ENCODE assay signal across 9 cellular contexts in genomic region chr4:83334425-83335241, GRCh38. TPM values are rescaled to one million over a fixed set of nuclear protein-coding genes. Genes with fewer than 3 reads are reported as not detected.
DNase-seq lines count a peak whose midpoint lies in the region; ATAC-seq, FAIRE-seq and TF ChIP-seq lines count a peak whose summit lies in the region.
"Had no signal": no experiment of that assay in that cellular context is flagged by ENCODE, and none has a peak within 500 bp of the region (broad histone marks: within the 10 kb centered on the region; RNA-seq: fewer than 3 reads in every experiment).

HPSE (minus strand) TSS chr4:83334848; CDS start chr4:83334782, 66 bp downstream.

- peaks cover 40% of the 10 kb centered on the region for H3K4me1 Mint-ChIP-seq in activated naive CD4-positive, alpha-beta T cell treated with anti-CD3 and anti-CD28 coated beads, Interleukin-2, amount 50 U/mL, for 24 hours

- DNase-seq in DMS79 treated with DMSO at 0.1 percent for 48 hours (lab: John Stamatoyannopoulos, UW), result peak; percentile 67
- DNase-seq in H54 (ENCODE audit: insufficient read length, low spot score), result peak; percentile 51
- peak; percentile 82 for DNase-seq in MM.1S
- no peak for DNase-seq in SK-N-MC (ENCODE audit: low read depth, low spot score)
- peak; percentile 64 to 90 (median 80) for DNase-seq in heart left ventricle
- peak; percentile 93 for DNase-seq in posterior vena cava (ENCODE audit: low spot score)

- TF ChIP-seq CTCF in MM.1S (IDR thresholded peaks at IDR 0.05; ENCODE audit: low read length) (no peak), heart left ventricle (IDR thresholded peaks at IDR 0.05) (no peak)

- no peak for FAIRE-seq in H54 (lab: Jason Lieb, UNC)

- H3K4me2 ChIP-seq in MM.1S (ENCODE audit: low read depth, low read length), result peak within 1 kb of the TSS; percentile 95

- TF ChIP-seq POLR2A in H54 (IDR thresholded peaks at IDR 0.05; ENCODE audit: low read depth, low read length), result no peak
- no peak for TF ChIP-seq POLR2A in heart left ventricle (IDR thresholded peaks at IDR 0.05)

- H3K4me1 ChIP-seq in MM.1S (ENCODE audit: low read length), result peaks cover 12% of the 10 kb centered on the region
- peaks cover 0 to 36% (median 7%) of the 10 kb centered on the region in 12 donors for H3K4me1 ChIP-seq in heart left ventricle
- H3K4me1 ChIP-seq in urinary bladder (ENCODE audit: insufficient read depth), result no peaks in the 10 kb centered on the region

- H3K9me3 ChIP-seq in MM.1S (replicated peaks; ENCODE audit: insufficient read depth, low read length), result no peaks in the 10 kb centered on the region
- no peaks in the 10 kb centered on the region for H3K9me3 ChIP-seq in SK-N-MC (ENCODE audit: low read depth, low read length)
- peaks cover 0 to 18% (median 3%) of the 10 kb centered on the region in 12 donors for H3K9me3 ChIP-seq in heart left ventricle

- H2AFZ ChIP-seq in MM.1S (ENCODE audit: low read length), result peak within 1 kb of the TSS; percentile 95

- no peaks in the 10 kb centered on the region for H3K27me3 Mint-ChIP-seq in activated naive CD4-positive, alpha-beta T cell treated with anti-CD3 and anti-CD28 coated beads, Interleukin-2, amount 50 U/mL, for 24 hours

- H3K79me2 ChIP-seq in MM.1S (ENCODE audit: low read length), result no peaks in the 10 kb centered on the region

- peak within 1 kb of the TSS; percentile 39; the same call in 1 of the 2 replicates for H3K9ac ChIP-seq in MM.1S (ENCODE audit: low read length)
- H3K9ac ChIP-seq in SK-N-MC (ENCODE audit: insufficient read length), result no peak within 1 kb of the TSS

- H3K27ac ChIP-seq in MM.1S (ENCODE audit: low read length), result no peak within 1 kb of the TSS
- no peak within 1 kb of the TSS for H3K27ac ChIP-seq in SK-N-MC
- H3K27ac ChIP-seq in heart left ventricle, result peak within 1 kb of the TSS in 1 of 12 donors; percentile 71
- H3K27ac ChIP-seq in urinary bladder (ENCODE audit: low read depth), result no peak within 1 kb of the TSS
- H3K27ac ChIP-seq: epithelial cell of prostate had no signal

- no peaks in the 10 kb centered on the region for H3K36me3 ChIP-seq in MM.1S (replicated peaks; ENCODE audit: insufficient read depth, low read length)
- no peaks in the 10 kb centered on the region for H3K36me3 ChIP-seq in SK-N-MC (ENCODE audit: insufficient read depth, low read length)
- H3K36me3 ChIP-seq in heart left ventricle, result no peaks in the 10 kb centered on the region
- no peaks in the 10 kb centered on the region for H3K36me3 ChIP-seq in urinary bladder (ENCODE audit: insufficient read depth)

- intact Hi-C loops in heart left ventricle (cut with DNase I) (no loop called here), posterior vena cava (cut with DNase I) (no loop called here)

- H3K27ac Mint-ChIP-seq in activated naive CD4-positive, alpha-beta T cell treated with anti-CD3 and anti-CD28 coated beads, Interleukin-2, amount 50 U/mL, for 24 hours, result peak within 1 kb of the TSS; percentile 70

- peak; percentile 75 to 95 (median 92) for ATAC-seq in heart left ventricle

- peak within 1 kb of the TSS; percentile 81 for H3K4me3 ChIP-seq in MM.1S (ENCODE audit: low read length)
- H3K4me3 ChIP-seq in SK-N-MC, result peak within 1 kb of the TSS; percentile 85
- H3K4me3 ChIP-seq in heart left ventricle, result peak within 1 kb of the TSS in 11 of 12 donors; percentile 21 to 74 (median 47)
- H3K4me3 ChIP-seq in urinary bladder (ENCODE audit: low read depth, low read length), result peak within 1 kb of the TSS; percentile 31

- H3F3A ChIP-seq in MM.1S (ENCODE audit: insufficient read depth, low read length), result 0 out of 2 replicates have a peak, but pooled peaks cover 13% of the 10 kb centered on the region

- H3K9me2 ChIP-seq in MM.1S (replicated peaks; ENCODE audit: insufficient read depth, low read length), result no peaks in the 10 kb centered on the region

- no peaks in the 10 kb centered on the region for H3K36me3 Mint-ChIP-seq in activated naive CD4-positive, alpha-beta T cell treated with anti-CD3 and anti-CD28 coated beads, Interleukin-2, amount 50 U/mL, for 24 hours

- H3K27me3 ChIP-seq in MM.1S (replicated peaks; ENCODE audit: insufficient read depth, low read length) (no peaks in the 10 kb centered on the region), heart left ventricle (peaks cover 0 to 41% (median 7%) of the 10 kb centered on the region in 9 donors)

- H4K20me1 ChIP-seq in MM.1S (ENCODE audit: insufficient read depth, low read length), result no peaks in the 10 kb centered on the region

- 1% methylated on average over 61 to 63 of the region's 63 CpGs for WGBS in heart left ventricle, 4 donors
- WGBS in urinary bladder, result under 1% methylated on average over 63 of the region's 63 CpGs

- peaks cover 6% of the 10 kb centered on the region for H3K9me3 Mint-ChIP-seq in activated naive CD4-positive, alpha-beta T cell treated with anti-CD3 and anti-CD28 coated beads, Interleukin-2, amount 50 U/mL, for 24 hours

- peak within 1 kb of the TSS; percentile 88 for H3K4me3 Mint-ChIP-seq in activated naive CD4-positive, alpha-beta T cell treated with anti-CD3 and anti-CD28 coated beads, Interleukin-2, amount 50 U/mL, for 24 hours

RNA-seq across cellular contexts. Expression of gene HPSE, which starts in this region (rescaled TPM):
- total RNA-seq in heart left ventricle, result 1 to 10 TPM in 2 of 9 donors, under 1 TPM in 7; 0.38 to 6.2 (median 0.75) TPM
- under 1 TPM; 0.15 to 0.37 TPM for polyA plus RNA-seq in heart left ventricle
- total RNA-seq in posterior vena cava, result 1 to 10 TPM; 2.8 to 4.4 TPM
- total RNA-seq in urinary bladder, result 0.90 TPM
- 1.2 TPM for polyA plus RNA-seq in urinary bladder

Comparison
In these comparisons a context has a peak if more than half of its experiments do, and no peak if none do; other contexts are left out.
1. H3K4me3 ChIP-seq: peak in every context shown above with its lines; median percentile 85 in SK-N-MC; 81 in MM.1S; 47 in heart left ventricle; 31 in urinary bladder.